Comparison of ENCODE assay signal across 2 cellular contexts in the genomic region with DNA sequence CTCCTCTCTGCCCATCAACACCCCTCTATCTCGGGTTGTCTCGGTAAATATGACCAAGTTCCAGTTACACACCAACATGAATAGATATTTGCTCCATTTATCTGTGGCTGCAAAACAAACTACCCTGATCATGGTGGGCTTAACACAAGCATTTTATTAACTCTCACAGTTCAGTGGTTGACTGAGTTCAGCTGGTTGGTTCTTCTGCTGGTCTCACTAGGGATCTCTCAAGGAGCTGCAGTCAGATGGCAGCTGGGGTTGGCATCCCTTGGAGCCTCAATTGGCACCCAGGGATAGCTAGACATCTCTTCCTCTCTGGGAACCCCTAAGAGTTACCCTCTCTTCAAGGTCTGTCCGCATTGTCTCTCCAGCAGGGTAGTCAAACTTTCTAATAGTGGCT.
A peak's percentile ranks its signal among the peaks of the same experiment; 100 is the strongest.
TF ChIP-seq lines count a peak whose summit lies in the region.

No MANE protein-coding gene starts in this region.

TF ChIP-seq in HepG2, 621 proteins besides CTCF, POLR2A, EP300 and RAD21:
- TF ChIP-seq SKI (IDR thresholded peaks at IDR 0.05; ENCODE audit: partially characterized antibody) (no peak), HNF4G (IDR thresholded peaks at IDR 0.05; ENCODE audit: borderline replicate concordance, low read depth, low read length) (no peak), HNF4G (CRISPR knock-in tag; IDR thresholded peaks at IDR 0.05; ENCODE audit: borderline replicate concordance, low read depth) (no peak), ZNF331 (CRISPR knock-in tag; IDR thresholded peaks at IDR 0.05) (peak; percentile 98), PHF5A (CRISPR knock-in tag; IDR thresholded peaks at IDR 0.05; ENCODE audit: low read depth, unreplicated experiment) (no peak)
- TF ChIP-seq, protein P1, sequence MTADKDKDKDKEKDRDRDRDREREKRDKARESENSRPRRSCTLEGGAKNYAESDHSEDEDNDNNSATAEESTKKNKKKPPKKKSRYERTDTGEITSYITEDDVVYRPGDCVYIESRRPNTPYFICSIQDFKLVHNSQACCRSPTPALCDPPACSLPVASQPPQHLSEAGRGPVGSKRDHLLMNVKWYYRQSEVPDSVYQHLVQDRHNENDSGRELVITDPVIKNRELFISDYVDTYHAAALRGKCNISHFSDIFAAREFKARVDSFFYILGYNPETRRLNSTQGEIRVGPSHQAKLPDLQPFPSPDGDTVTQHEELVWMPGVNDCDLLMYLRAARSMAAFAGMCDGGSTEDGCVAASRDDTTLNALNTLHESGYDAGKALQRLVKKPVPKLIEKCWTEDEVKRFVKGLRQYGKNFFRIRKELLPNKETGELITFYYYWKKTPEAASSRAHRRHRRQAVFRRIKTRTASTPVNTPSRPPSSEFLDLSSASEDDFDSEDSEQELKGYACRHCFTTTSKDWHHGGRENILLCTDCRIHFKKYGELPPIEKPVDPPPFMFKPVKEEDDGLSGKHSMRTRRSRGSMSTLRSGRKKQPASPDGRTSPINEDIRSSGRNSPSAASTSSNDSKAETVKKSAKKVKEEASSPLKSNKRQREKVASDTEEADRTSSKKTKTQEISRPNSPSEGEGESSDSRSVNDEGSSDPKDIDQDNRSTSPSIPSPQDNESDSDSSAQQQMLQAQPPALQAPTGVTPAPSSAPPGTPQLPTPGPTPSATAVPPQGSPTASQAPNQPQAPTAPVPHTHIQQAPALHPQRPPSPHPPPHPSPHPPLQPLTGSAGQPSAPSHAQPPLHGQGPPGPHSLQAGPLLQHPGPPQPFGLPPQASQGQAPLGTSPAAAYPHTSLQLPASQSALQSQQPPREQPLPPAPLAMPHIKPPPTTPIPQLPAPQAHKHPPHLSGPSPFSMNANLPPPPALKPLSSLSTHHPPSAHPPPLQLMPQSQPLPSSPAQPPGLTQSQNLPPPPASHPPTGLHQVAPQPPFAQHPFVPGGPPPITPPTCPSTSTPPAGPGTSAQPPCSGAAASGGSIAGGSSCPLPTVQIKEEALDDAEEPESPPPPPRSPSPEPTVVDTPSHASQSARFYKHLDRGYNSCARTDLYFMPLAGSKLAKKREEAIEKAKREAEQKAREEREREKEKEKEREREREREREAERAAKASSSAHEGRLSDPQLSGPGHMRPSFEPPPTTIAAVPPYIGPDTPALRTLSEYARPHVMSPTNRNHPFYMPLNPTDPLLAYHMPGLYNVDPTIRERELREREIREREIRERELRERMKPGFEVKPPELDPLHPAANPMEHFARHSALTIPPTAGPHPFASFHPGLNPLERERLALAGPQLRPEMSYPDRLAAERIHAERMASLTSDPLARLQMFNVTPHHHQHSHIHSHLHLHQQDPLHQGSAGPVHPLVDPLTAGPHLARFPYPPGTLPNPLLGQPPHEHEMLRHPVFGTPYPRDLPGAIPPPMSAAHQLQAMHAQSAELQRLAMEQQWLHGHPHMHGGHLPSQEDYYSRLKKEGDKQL (CRISPR knock-in tag; IDR thresholded peaks at IDR 0.05; ENCODE audit: low read depth): no peak
- TF ChIP-seq, protein P2, sequence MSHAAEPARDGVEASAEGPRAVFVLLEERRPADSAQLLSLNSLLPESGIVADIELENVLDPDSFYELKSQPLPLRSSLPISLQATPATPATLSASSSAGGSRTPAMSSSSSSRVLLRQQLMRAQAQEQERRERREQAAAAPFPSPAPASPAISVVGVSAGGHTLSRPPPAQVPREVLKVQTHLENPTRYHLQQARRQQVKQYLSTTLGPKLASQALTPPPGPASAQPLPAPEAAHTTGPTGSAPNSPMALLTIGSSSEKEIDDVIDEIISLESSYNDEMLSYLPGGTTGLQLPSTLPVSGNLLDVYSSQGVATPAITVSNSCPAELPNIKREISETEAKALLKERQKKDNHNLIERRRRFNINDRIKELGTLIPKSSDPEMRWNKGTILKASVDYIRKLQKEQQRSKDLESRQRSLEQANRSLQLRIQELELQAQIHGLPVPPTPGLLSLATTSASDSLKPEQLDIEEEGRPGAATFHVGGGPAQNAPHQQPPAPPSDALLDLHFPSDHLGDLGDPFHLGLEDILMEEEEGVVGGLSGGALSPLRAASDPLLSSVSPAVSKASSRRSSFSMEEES (CRISPR knock-in tag; IDR thresholded peaks at IDR 0.05): no peak

TF ChIP-seq in GM23338, 12 proteins besides CTCF, POLR2A, EP300 and RAD21:
- TF ChIP-seq ZNF331 (CRISPR knock-in tag; IDR thresholded peaks at IDR 0.05; ENCODE audit: low read depth) (peak; percentile 80), STAT1 (IDR thresholded peaks at IDR 0.05; ENCODE audit: unreplicated experiment) (no peak), NANOG (IDR thresholded peaks at IDR 0.05; ENCODE audit: borderline replicate concordance) (no peak)
